In genomic region chr6:123811378-123811777, GRCh38 we compare ENCODE assay signal across 21 cellular contexts. TPM values are rescaled to one million over a fixed set of nuclear protein-coding genes. Genes with fewer than 3 reads are reported as not detected.
"Had no signal": no experiment of that assay in that cellular context is flagged by ENCODE, and none has a peak within 500 bp of the region (broad histone marks: within the 10 kb centered on the region; RNA-seq: fewer than 3 reads in every experiment).

No MANE protein-coding gene starts in this region.

- DNase-seq: activated B cell treated with CpG ODN at 0.5 μM for 24 hours; activated CD4-positive, alpha-beta T cell treated with anti-CD3 and anti-CD28 coated beads for 1 hour; activated CD4-positive, alpha-beta T cell treated with anti-CD3 and anti-CD28 coated beads, Interleukin-2, amount 10 ng/mL, durations not matched to agents 24 days and 14 days; activated CD4-positive, alpha-beta T cell treated with anti-CD3 and anti-CD28 coated beads, Interleukin-2, amount 50 U/mL, for 48 hours; activated CD8-positive, alpha-beta memory T cell treated with anti-CD3 and anti-CD28 coated beads, Interleukin-2, amount 10 ng/mL, durations not matched to agents 7 days and 5 days; activated effector memory CD4-positive, alpha-beta T cell treated with Interleukin-2 at 50 U/mL for 16 hours; activated naive CD4-positive, alpha-beta T cell treated with Interleukin-2 at 50 U/mL for 16 hours; activated naive CD8-positive, alpha-beta T cell treated with anti-CD3 and anti-CD28 coated beads, Interleukin-2, amount 50 U/mL, for 24 hours; activated T-cell treated with anti-CD3 and anti-CD28 coated beads, Interleukin-2, amount 50 U/mL, for 24 hours; amniotic stem cell; KBM-7; NCI-H1092; NCI-H1436; NCI-H1694 treated with DMSO at 0.1 percent for 48 hours; NCI-H524 treated with DMSO at 0.1 percent for 48 hours; OCI-M1; Peyer's patch; SHP77 had no signal

- H3K27ac ChIP-seq: Peyer's patch, SJSA1 had no signal

- ATAC-seq: activated CD8-positive, alpha-beta memory T cell treated with anti-CD3 and anti-CD28 coated beads, Interleukin-2, amount 10 ng/mL, durations not matched to agents 7 days and 5 days; activated naive CD4-positive, alpha-beta T cell treated with anti-CD3 and anti-CD28 coated beads, Interleukin-2, amount 50 U/mL, for 72 hours; activated naive CD8-positive, alpha-beta T cell treated with anti-CD3 and anti-CD28 coated beads, Interleukin-2, amount 50 U/mL, for 24 hours had no signal

RNA-seq across cellular contexts. Expression of gene NKAIN2, which starts 7.7 kb away (rescaled TPM):
- total RNA-seq: activated B cell treated with CpG ODN at 0.5 μM for 24 hours; activated CD4-positive, alpha-beta T cell treated with anti-CD3 and anti-CD28 coated beads, Interleukin-2, amount 10 ng/mL, durations not matched to agents 24 days and 14 days; activated CD8-positive, alpha-beta memory T cell treated with anti-CD3 and anti-CD28 coated beads, Interleukin-2, amount 10 ng/mL, durations not matched to agents 7 days and 5 days; activated naive CD4-positive, alpha-beta T cell treated with anti-CD3 and anti-CD28 coated beads, Interleukin-2, amount 50 U/mL, for 72 hours; activated T-helper 1 cell treated with anti-CD3 and anti-CD28 coated beads, Interleukin-12 subunit alpha, Interleukin-12 subunit beta, Interleukin-2, Interleukin-4 antibody, amounts not matched to agents 30 ng/mL and 10 ng/mL and 1 ng/mL, durations not matched to agents 14 hours and 24 hours and 36 hours; Peyer's patch; SJSA1 had no signal
